In the genomic region with DNA sequence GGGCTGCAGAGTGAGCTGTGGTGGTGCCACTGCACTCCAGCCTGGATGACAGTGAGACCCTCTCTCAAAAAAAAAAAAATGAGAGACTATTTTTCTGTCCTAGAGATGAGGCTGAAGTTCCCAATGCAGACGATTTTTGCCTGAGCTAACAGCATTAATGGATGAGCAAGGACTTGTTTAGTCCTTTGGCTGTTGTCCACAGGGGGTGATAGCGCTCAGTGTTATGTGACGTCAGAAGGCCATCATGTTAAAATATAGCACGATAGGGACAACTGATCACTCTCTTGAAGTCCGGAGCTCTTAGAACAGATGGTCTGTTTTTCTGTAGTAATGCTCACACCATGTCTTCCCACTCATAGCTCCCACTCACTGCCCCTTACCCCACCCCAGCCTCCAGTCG, we compare ENCODE assay signal across 31 cellular contexts. TPM values are rescaled to one million over a fixed set of nuclear protein-coding genes. Genes with fewer than 3 reads are reported as not detected.
DNase-seq lines count a peak whose midpoint lies in the region; ATAC-seq and TF ChIP-seq lines count a peak whose summit lies in the region.
"Had no signal": no experiment of that assay in that cellular context is flagged by ENCODE, and none has a peak within 500 bp of the region (broad histone marks: within the 10 kb centered on the region; RNA-seq: fewer than 3 reads in every experiment).

No MANE protein-coding gene starts in this region.

- peaks cover 7% of the 10 kb centered on the region for H3K36me3 ChIP-seq in CD8-positive, alpha-beta T cell (ENCODE audit: insufficient read depth, low read length)
- peaks cover 2% of the 10 kb centered on the region for H3K36me3 ChIP-seq in mesendoderm (ENCODE audit: control insufficient read depth, insufficient read depth, low read length)
- H3K36me3 ChIP-seq: breast epithelium had no signal

- H3K27me3 Mint-ChIP-seq in activated T-cell treated with anti-CD3 and anti-CD28 coated beads, Interleukin-2, amount 50 U/mL, for 24 hours: no peaks in the 10 kb centered on the region
- no peaks in the 10 kb centered on the region for H3K27me3 Mint-ChIP-seq in CD8-positive, alpha-beta T cell (ENCODE audit: low read depth)
- H3K27me3 Mint-ChIP-seq in activated T-helper 17 cell treated with anti-CD3 and anti-CD28 coated beads, Interleukin-2, amount 50 U/mL, for 72 hours: no peaks in the 10 kb centered on the region

- H3K56ac ChIP-seq in mesendoderm (ENCODE audit: low read length): no peak overlapping the region

- H3K23ac ChIP-seq in mesendoderm (ENCODE audit: low read length): no peak overlapping the region

- no peak for ATAC-seq in CD8-positive, alpha-beta T cell
- ATAC-seq in activated T-helper 17 cell treated with anti-CD3 and anti-CD28 coated beads, Interleukin-2, amount 50 U/mL, for 72 hours (replicated peaks): no peak
- ATAC-seq in GM18502 (IDR thresholded peaks at IDR 0.05; ENCODE audit: poor library complexity, unreplicated experiment): no peak
- ATAC-seq: foreskin keratinocyte, heart right ventricle, lower lobe of right lung, right cardiac atrium, WTC11 had no signal

- H2AK5ac ChIP-seq in mesendoderm (ENCODE audit: low read length): no peak overlapping the region

- no peaks in the 10 kb centered on the region for H3K9me3 Mint-ChIP-seq in activated T-cell treated with anti-CD3 and anti-CD28 coated beads, Interleukin-2, amount 50 U/mL, for 24 hours
- no peaks in the 10 kb centered on the region for H3K9me3 Mint-ChIP-seq in CD8-positive, alpha-beta T cell
- H3K9me3 Mint-ChIP-seq in activated T-helper 17 cell treated with anti-CD3 and anti-CD28 coated beads, Interleukin-2, amount 50 U/mL, for 72 hours: no peaks in the 10 kb centered on the region
- H3K9me3 Mint-ChIP-seq: neural crest cell had no signal

- H3K4me1 ChIP-seq in CD8-positive, alpha-beta T cell (ENCODE audit: insufficient read depth, low read length): peaks cover 33% of the 10 kb centered on the region
- H3K4me1 ChIP-seq in mesendoderm (ENCODE audit: control insufficient read depth, low read depth, low read length): no peaks in the 10 kb centered on the region
- H3K4me1 ChIP-seq: breast epithelium, foreskin keratinocyte, parathyroid adenoma had no signal

- POLR2A ChIA-PET in CD8-positive, alpha-beta T cell (lab: Charles Lee): interaction anchor here (0.9 kb wide), 2 partner anchors 41 to 666 kb away, joined by 3 read pairs; no protein-coding TSS in a partner anchor

- no peak overlapping the region for H3K4ac ChIP-seq in mesendoderm (ENCODE audit: low read depth, low read length)

- H3K4me2 ChIP-seq in mesendoderm (ENCODE audit: low read length): no peak overlapping the region
- H3K4me2 ChIP-seq: BLaER1, PC-9 had no signal

- H3K9ac ChIP-seq in mesendoderm (ENCODE audit: low read length): no peak overlapping the region
- H3K9ac ChIP-seq: BLaER1, GM23248, parathyroid adenoma had no signal

- no peaks in the 10 kb centered on the region for H3K27me3 ChIP-seq in CD8-positive, alpha-beta T cell (ENCODE audit: insufficient read depth, low read length)
- no peaks in the 10 kb centered on the region for H3K27me3 ChIP-seq in mesendoderm (ENCODE audit: insufficient read depth, low read length, poor library complexity)
- H3K27me3 ChIP-seq: BLaER1, breast epithelium, foreskin keratinocyte, heart right ventricle, spleen had no signal

- no peaks in the 10 kb centered on the region for H3K9me3 ChIP-seq in CD8-positive, alpha-beta T cell (ENCODE audit: low read length)
- H3K9me3 ChIP-seq: breast epithelium, heart right ventricle, lower lobe of right lung, spleen had no signal

- no peak overlapping the region for H3K4me3 ChIP-seq in CD8-positive, alpha-beta T cell (ENCODE audit: low read depth, low read length)
- no peak overlapping the region for H3K4me3 ChIP-seq in mesendoderm (ENCODE audit: low read length)
- H3K4me3 ChIP-seq: BLaER1, breast epithelium, GM23248, heart right ventricle, lower lobe of right lung, PC-9, spleen had no signal

- no peak overlapping the region for H2BK5ac ChIP-seq in mesendoderm (ENCODE audit: low read length)

- H2BK120ac ChIP-seq in mesendoderm (ENCODE audit: low read depth, low read length): no peak overlapping the region

- peaks cover 19% of the 10 kb centered on the region for H3K79me2 ChIP-seq in mesendoderm (ENCODE audit: control insufficient read depth, insufficient read depth, low read length)
- H3K79me2 ChIP-seq: parathyroid adenoma had no signal

- peaks cover 16% of the 10 kb centered on the region for H3K79me1 ChIP-seq in mesendoderm (ENCODE audit: low read length)

- H3K18ac ChIP-seq in mesendoderm (ENCODE audit: low read length): no peak overlapping the region

- H4K8ac ChIP-seq in mesendoderm (ENCODE audit: low read depth, low read length): no peak overlapping the region

- H3K27ac ChIP-seq in CD8-positive, alpha-beta T cell (ENCODE audit: low read depth, low read length): no peak overlapping the region
- H3K27ac ChIP-seq in mesendoderm (ENCODE audit: low read depth, low read length): no peak overlapping the region
- H3K27ac ChIP-seq: BLaER1, breast epithelium, foreskin keratinocyte, GM23248, heart right ventricle, lower lobe of right lung, parathyroid adenoma, PC-9, spleen had no signal

- no peak overlapping the region for H2BK15ac ChIP-seq in mesendoderm (replicated peaks; ENCODE audit: low read depth)

- intact Hi-C loops in CD8-positive, alpha-beta T cell (cut with DNase I, micrococcal nuclease): no loop called here

- H3K4me1 Mint-ChIP-seq in activated T-cell treated with anti-CD3 and anti-CD28 coated beads, Interleukin-2, amount 50 U/mL, for 24 hours (ENCODE audit: low read depth): peaks cover 76% of the 10 kb centered on the region
- H3K4me1 Mint-ChIP-seq in CD8-positive, alpha-beta T cell (ENCODE audit: low read depth): peaks cover 65% of the 10 kb centered on the region
- peaks cover 33% of the 10 kb centered on the region for H3K4me1 Mint-ChIP-seq in activated T-helper 17 cell treated with anti-CD3 and anti-CD28 coated beads, Interleukin-2, amount 50 U/mL, for 72 hours
- H3K4me1 Mint-ChIP-seq: WTC11 had no signal

- H3K27ac Mint-ChIP-seq in activated T-cell treated with anti-CD3 and anti-CD28 coated beads, Interleukin-2, amount 50 U/mL, for 24 hours: peak overlapping the region; percentile 86
- peak overlapping the region; percentile 90 for H3K27ac Mint-ChIP-seq in CD8-positive, alpha-beta T cell
- H3K27ac Mint-ChIP-seq in activated T-helper 17 cell treated with anti-CD3 and anti-CD28 coated beads, Interleukin-2, amount 50 U/mL, for 72 hours: peak overlapping the region; percentile 17
- H3K27ac Mint-ChIP-seq: WTC11 had no signal

- CTCF ChIA-PET in CD8-positive, alpha-beta T cell (lab: Charles Lee): interaction anchor here (0.9 to 1.7 kb wide), 3 partner anchors 22 to 56 kb away, joined by 3 to 4 read pairs (median 3); no protein-coding TSS in a partner anchor

- H3K4me3 Mint-ChIP-seq in activated T-cell treated with anti-CD3 and anti-CD28 coated beads, Interleukin-2, amount 50 U/mL, for 24 hours: peak overlapping the region; percentile 23
- H3K4me3 Mint-ChIP-seq in CD8-positive, alpha-beta T cell: no peak overlapping the region
- H3K4me3 Mint-ChIP-seq in activated T-helper 17 cell treated with anti-CD3 and anti-CD28 coated beads, Interleukin-2, amount 50 U/mL, for 72 hours: no peak overlapping the region
- H3K4me3 Mint-ChIP-seq: WTC11 had no signal

- peaks cover 88% of the 10 kb centered on the region for H3K36me3 Mint-ChIP-seq in activated T-cell treated with anti-CD3 and anti-CD28 coated beads, Interleukin-2, amount 50 U/mL, for 24 hours (ENCODE audit: low read depth)
- peaks cover 65% of the 10 kb centered on the region for H3K36me3 Mint-ChIP-seq in CD8-positive, alpha-beta T cell
- H3K36me3 Mint-ChIP-seq in activated T-helper 17 cell treated with anti-CD3 and anti-CD28 coated beads, Interleukin-2, amount 50 U/mL, for 72 hours (ENCODE audit: low read depth): peaks cover 90% of the 10 kb centered on the region

- no peak for DNase-seq in activated T-cell treated with anti-CD3 and anti-CD28 coated beads, Interleukin-2, amount 50 U/mL, for 24 hours
- DNase-seq in activated T-cell treated with anti-CD3 and anti-CD28 coated beads for 4 hours (no peak), mesendoderm (peak; percentile 16), anterior cingulate cortex (lab: John Stamatoyannopoulos, UW) (no peak), NCI-H510A treated with DMSO at 0.1 percent for 48 hours (lab: John Stamatoyannopoulos, UW) (no peak)
- DNase-seq in CD8-positive, alpha-beta T cell: no peak
- DNase-seq: activated CD4-positive, alpha-beta T cell treated with anti-CD3 and anti-CD28 coated beads, Interleukin-2, amount 50 U/mL, for 1 hour; activated CD8-positive, alpha-beta memory T cell treated with anti-CD3 and anti-CD28 coated beads, Interleukin-2, amount 50 U/mL, for 48 hours; activated gamma-delta T cell; amniotic stem cell; effector CD4-positive, alpha-beta T cell; foreskin keratinocyte; GM23248; heart right ventricle; kidney glomerular epithelial cell; lower lobe of right lung; NCI-H1694 treated with DMSO at 0.1 percent for 48 hours; NCI-H2171; NCI-H510A; PC-9; right cardiac atrium; Right ventricle myocardium superior; spleen had no signal

- no peak for TF ChIP-seq CTCF in CD8-positive, alpha-beta T cell (IDR thresholded peaks at IDR 0.05)

- H4K5ac ChIP-seq in mesendoderm (ENCODE audit: low read length): no peak overlapping the region

- no CpG with 5 or more reads among the region's 6 CpGs for WGBS in mesendoderm (ENCODE audit: extremely low coverage, insufficient coverage, low lambda C conversion rate)

RNA-seq across cellular contexts. Expression of a gene that starts 6.8 kb away (rescaled TPM):
- total RNA-seq in CD8-positive, alpha-beta T cell: 10 to 100 TPM; 26.0 to 26.5 TPM
- 10 to 100 TPM; 31.2 to 52.7 TPM for total RNA-seq in activated T-helper 17 cell treated with anti-CD3 and anti-CD28 coated beads, Interleukin-2, amount 50 U/mL, for 72 hours
- 25.3 TPM for polyA plus RNA-seq in mesendoderm (2013, experiment 1 of 2)
- 22.9 TPM for polyA plus RNA-seq in mesendoderm (2013, experiment 2 of 2)

RNA-seq across cellular contexts. Expression of a gene that starts 23.3 kb away (rescaled TPM):
- not detected for total RNA-seq in CD8-positive, alpha-beta T cell
- total RNA-seq in activated T-helper 17 cell treated with anti-CD3 and anti-CD28 coated beads, Interleukin-2, amount 50 U/mL, for 72 hours: under 1 TPM in 1 of 2 donors, not detected in 1; 0.79 TPM
- polyA plus RNA-seq in mesendoderm (2013, experiment 1 of 2): 0.03 TPM
- not detected for polyA plus RNA-seq in mesendoderm (2013, experiment 2 of 2)
- total RNA-seq: foreskin keratinocyte, GM23248, neural crest cell, PC-9, ureter, WTC11 had no signal
- polyA plus RNA-seq: foreskin keratinocyte, GM23248 had no signal

RNA-seq across cellular contexts. Expression of a gene that starts 46.0 kb away (rescaled TPM):
- total RNA-seq in CD8-positive, alpha-beta T cell: 100 to 1,000 TPM; 143 to 144 TPM
- total RNA-seq in activated T-helper 17 cell treated with anti-CD3 and anti-CD28 coated beads, Interleukin-2, amount 50 U/mL, for 72 hours: 10 to 100 TPM; 43.9 to 50.4 TPM
- 21.0 TPM for polyA plus RNA-seq in mesendoderm (2013, experiment 1 of 2)
- 22.0 TPM for polyA plus RNA-seq in mesendoderm (2013, experiment 2 of 2)

Comparison
In these comparisons a context has a peak if more than half of its experiments do, and no peak if none do; other contexts are left out.
1. H3K27ac Mint-ChIP-seq: peak in every context shown above with its lines; median percentile 90 in CD8-positive, alpha-beta T cell; 86 in activated T-cell treated with anti-CD3 and anti-CD28 coated beads, Interleukin-2, amount 50 U/mL, for 24 hours; 17 in activated T-helper 17 cell treated with anti-CD3 and anti-CD28 coated beads, Interleukin-2, amount 50 U/mL, for 72 hours.